Comparison of ENCODE assay signal across 1 cellular context in genomic region chr3:46946856-46947544, GRCh38.
TF ChIP-seq lines count a peak whose summit lies in the region.

No MANE protein-coding gene starts in this region.

TF ChIP-seq in GM23338, 12 proteins besides CTCF, POLR2A, EP300 and RAD21 (continued from another document):
- TF ChIP-seq ZNF462 (CRISPR knock-in tag; IDR thresholded peaks at IDR 0.05) (no peak), STAT1 (IDR thresholded peaks at IDR 0.05; ENCODE audit: unreplicated experiment) (no peak), ZNF331 (CRISPR knock-in tag; IDR thresholded peaks at IDR 0.05; ENCODE audit: low read depth) (no peak), NANOG (IDR thresholded peaks at IDR 0.05; ENCODE audit: borderline replicate concordance) (no peak), ETS1 (IDR thresholded peaks at IDR 0.05) (no peak), REST (IDR thresholded peaks at IDR 0.05; ENCODE audit: unreplicated experiment) (no peak), POLR2AphosphoS5 (IDR thresholded peaks at IDR 0.05; ENCODE audit: low read depth) (no peak), JUNB (IDR thresholded peaks at IDR 0.05; ENCODE audit: unreplicated experiment) (no peak)
